ENCODE assay signal across 8 cellular contexts in genomic region chr3:57692404-57693191, GRCh38. TPM values are rescaled to one million over a fixed set of nuclear protein-coding genes. Genes with fewer than 3 reads are reported as not detected.
DNase-seq lines count a peak whose midpoint lies in the region; ATAC-seq, FAIRE-seq and TF ChIP-seq lines count a peak whose summit lies in the region.

Gene DENND6A (minus strand): TSS chr3:57693077. CDS start chr3:57693018, 59 bp downstream.

- H3K27me3 ChIP-seq in right atrium auricular region, result no peaks in the 10 kb centered on the region

- no peaks in the 10 kb centered on the region for H3K9me3 ChIP-seq in right atrium auricular region

- no peaks in the 10 kb centered on the region for H3K36me3 ChIP-seq in right atrium auricular region

- DNase-seq in NCI-H1694 treated with DMSO at 0.1 percent for 48 hours (lab: John Stamatoyannopoulos, UW), result peak; percentile 38
- DNase-seq in T-helper 2 cell, result peak; percentile 92 to 96 (median 93)
- peak; percentile 59 to 98 (median 90) for DNase-seq in anterior cingulate cortex (lab: John Stamatoyannopoulos, UW)
- peak; percentile 97 for DNase-seq in right atrium auricular region (ENCODE audit: low spot score)
- peak; percentile 66 for DNase-seq in pulmonary artery endothelial cell (ENCODE audit: low read depth, low spot score)
- peak; percentile 99 for DNase-seq in urothelium cell line (ENCODE audit: low spot score)

- FAIRE-seq in urothelium cell line (lab: Jason Lieb, UNC), result peak; percentile 61

- peaks cover 0 to 45% of the 10 kb centered on the region in 2 donors for H3K4me1 ChIP-seq in right atrium auricular region

- peak within 1 kb of the TSS; percentile 99 for H3K27ac ChIP-seq in right atrium auricular region

- H3K4me3 ChIP-seq in right atrium auricular region, result peak within 1 kb of the TSS; percentile 76 to 93

- ATAC-seq in GM18499 (IDR thresholded peaks at IDR 0.05; ENCODE audit: insufficient read depth, unreplicated experiment), result peak; percentile 49
- peak; percentile 83 for ATAC-seq in HG02885 (IDR thresholded peaks at IDR 0.05; ENCODE audit: poor library complexity, unreplicated experiment)

- peak in 1 of 2 donors; percentile 9 for TF ChIP-seq CTCF in right atrium auricular region (IDR thresholded peaks at IDR 0.05)

RNA-seq across cellular contexts. Expression of gene DENND6A, which starts in this region (rescaled TPM):
- total RNA-seq in right atrium auricular region (10 to 100 TPM; 12.7 to 13.3 TPM), pulmonary artery endothelial cell (17.5 and 23.6 TPM in 2 replicates)

Comparison
In these comparisons a context has a peak if more than half of its experiments do, and no peak if none do; other contexts are left out.
1. Peak in every context shown above with its lines: DNase-seq, ATAC-seq, H3K4me3 ChIP-seq and H3K27ac ChIP-seq.
2. DNase-seq: peak in every context shown above with its lines; median percentile 99 in urothelium cell line; 97 in right atrium auricular region; 93 in T-helper 2 cell; 90 in anterior cingulate cortex; 66 in pulmonary artery endothelial cell; 38 in NCI-H1694 treated with DMSO at 0.1 percent for 48 hours.